In the genomic region with DNA sequence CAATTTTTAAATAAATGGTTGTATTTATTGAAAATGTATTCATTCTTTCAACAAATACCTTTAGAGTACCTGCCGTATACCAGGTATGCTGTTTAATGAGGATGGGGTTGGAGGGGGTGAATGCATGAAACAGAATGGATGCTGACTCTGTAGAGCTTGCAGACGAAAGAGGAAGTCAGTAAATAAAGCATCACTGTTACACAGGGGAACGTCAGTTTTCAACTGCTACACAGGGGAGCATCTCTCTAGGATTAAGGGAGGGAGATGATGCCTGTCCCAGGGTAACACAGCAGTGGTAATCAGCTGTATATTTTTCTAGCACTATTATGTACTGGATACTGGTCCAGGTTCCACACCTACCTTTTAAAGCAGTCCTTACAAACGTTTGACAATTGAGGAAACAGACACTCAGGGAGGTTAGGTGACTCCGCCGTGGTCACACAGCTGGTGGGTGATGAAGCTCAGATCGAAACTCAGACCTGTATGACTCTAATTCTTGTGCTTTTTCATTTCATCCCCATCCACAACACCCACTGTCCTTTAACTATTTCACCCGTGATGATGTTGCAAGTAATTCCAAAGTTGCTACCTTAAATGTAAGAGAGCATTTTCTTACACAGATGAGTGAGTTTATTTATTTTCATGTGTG, we compare ENCODE assay signal across 19 cellular contexts.
"Had no signal": no experiment of that assay in that cellular context is flagged by ENCODE, and none has a peak within 500 bp of the region (broad histone marks: within the 10 kb centered on the region; RNA-seq: fewer than 3 reads in every experiment).

No MANE protein-coding gene starts in this region.

- H3K4me3 ChIP-seq: breast epithelium, hepatocyte, left ventricle myocardium inferior, prostate gland, right atrium auricular region, transverse colon, uterus had no signal

- H3K36me3 Mint-ChIP-seq: activated CD4-positive, alpha-beta memory T cell treated with anti-CD3 and anti-CD28 coated beads for 36 hours; activated CD8-positive, alpha-beta memory T cell treated with anti-CD3 and anti-CD28 coated beads, Interleukin-2, amount 10 ng/mL, durations not matched to agents 7 days and 5 days; activated naive CD8-positive, alpha-beta T cell treated with anti-CD3 and anti-CD28 coated beads for 36 hours; immature natural killer cell; mesothelial cell of epicardium; natural killer cell had no signal

- DNase-seq: activated CD4-positive, alpha-beta T cell treated with anti-CD3 and anti-CD28 coated beads for 1 hour; activated CD8-positive, alpha-beta memory T cell treated with anti-CD3 and anti-CD28 coated beads, Interleukin-2, amount 10 ng/mL, durations not matched to agents 7 days and 5 days; activated naive CD8-positive, alpha-beta T cell treated with anti-CD3 and anti-CD28 coated beads for 36 hours; activated T-cell treated with anti-CD3 and anti-CD28 coated beads for 4 hours; effector memory CD4-positive, alpha-beta T cell; glutamatergic neuron; immature natural killer cell; left ventricle myocardium inferior; natural killer cell; T-helper 9 cell; transverse colon had no signal

- H3K9me3 ChIP-seq: breast epithelium, left ventricle myocardium inferior, prostate gland, right atrium auricular region, transverse colon, uterus had no signal

- H3K27me3 Mint-ChIP-seq: activated CD4-positive, alpha-beta memory T cell treated with anti-CD3 and anti-CD28 coated beads for 36 hours; activated CD8-positive, alpha-beta memory T cell treated with anti-CD3 and anti-CD28 coated beads, Interleukin-2, amount 10 ng/mL, durations not matched to agents 7 days and 5 days; activated naive CD8-positive, alpha-beta T cell treated with anti-CD3 and anti-CD28 coated beads for 36 hours had no signal

- H3K27me3 ChIP-seq: breast epithelium, hepatocyte, right atrium auricular region, transverse colon, uterus had no signal

- H3K27ac Mint-ChIP-seq: activated CD4-positive, alpha-beta memory T cell treated with anti-CD3 and anti-CD28 coated beads for 36 hours; activated CD8-positive, alpha-beta memory T cell treated with anti-CD3 and anti-CD28 coated beads, Interleukin-2, amount 10 ng/mL, durations not matched to agents 7 days and 5 days; activated naive CD8-positive, alpha-beta T cell treated with anti-CD3 and anti-CD28 coated beads for 36 hours; immature natural killer cell; mesothelial cell of epicardium; natural killer cell had no signal

- H3K4me1 Mint-ChIP-seq: activated CD8-positive, alpha-beta memory T cell treated with anti-CD3 and anti-CD28 coated beads, Interleukin-2, amount 10 ng/mL, durations not matched to agents 7 days and 5 days; activated naive CD8-positive, alpha-beta T cell treated with anti-CD3 and anti-CD28 coated beads for 36 hours; central memory CD8-positive, alpha-beta T cell; immature natural killer cell; mesothelial cell of epicardium; natural killer cell had no signal

- H3K36me3 ChIP-seq: breast epithelium, left ventricle myocardium inferior, prostate gland, right atrium auricular region, transverse colon, uterus had no signal

- ATAC-seq: activated CD8-positive, alpha-beta memory T cell treated with anti-CD3 and anti-CD28 coated beads, Interleukin-2, amount 10 ng/mL, durations not matched to agents 7 days and 5 days had no signal

- H3K4me3 Mint-ChIP-seq: activated CD4-positive, alpha-beta memory T cell treated with anti-CD3 and anti-CD28 coated beads for 36 hours; activated CD8-positive, alpha-beta memory T cell treated with anti-CD3 and anti-CD28 coated beads, Interleukin-2, amount 10 ng/mL, durations not matched to agents 7 days and 5 days; activated naive CD8-positive, alpha-beta T cell treated with anti-CD3 and anti-CD28 coated beads for 36 hours; central memory CD8-positive, alpha-beta T cell; immature natural killer cell; mesothelial cell of epicardium; natural killer cell had no signal

- H3K4me1 ChIP-seq: breast epithelium, prostate gland, transverse colon, uterus had no signal

- H3K9me3 Mint-ChIP-seq: activated CD4-positive, alpha-beta memory T cell treated with anti-CD3 and anti-CD28 coated beads for 36 hours; activated naive CD8-positive, alpha-beta T cell treated with anti-CD3 and anti-CD28 coated beads for 36 hours; central memory CD8-positive, alpha-beta T cell; mesothelial cell of epicardium; natural killer cell had no signal
